9 cellular contexts compared by ENCODE assay signal in genomic region chr3:189710620-189711388, GRCh38.
DNase-seq lines count a peak whose midpoint lies in the region; ATAC-seq and TF ChIP-seq lines count a peak whose summit lies in the region.
"Had no signal": no experiment of that assay in that cellular context is flagged by ENCODE, and none has a peak within 500 bp of the region (broad histone marks: within the 10 kb centered on the region; RNA-seq: fewer than 3 reads in every experiment).

No MANE protein-coding gene starts in this region.

- peaks cover 26% of the 10 kb centered on the region for H3K4me1 Mint-ChIP-seq in T-helper 2 cell treated with Interferon-gamma antibody and Interleukin-4, amounts not matched to agents 5 μg/mL and 100 μg/mL, for 36 hours (ENCODE audit: low read depth)

- CTCF ChIA-PET in HEK293 (lab: Yijun Ruan, JAX) = interaction anchor here (0.7 kb wide), 1 partner anchor 107 kb away, joined by 3 read pairs; no protein-coding TSS in a partner anchor

- no peak for ATAC-seq in GM18520 (IDR thresholded peaks at IDR 0.05; ENCODE audit: unreplicated experiment)
- no peak for ATAC-seq in HG03045 (IDR thresholded peaks at IDR 0.05; ENCODE audit: unreplicated experiment)
- ATAC-seq: HCT116 had no signal

- H3K27ac Mint-ChIP-seq in T-helper 2 cell treated with Interferon-gamma antibody and Interleukin-4, amounts not matched to agents 5 μg/mL and 100 μg/mL, for 36 hours = no peak overlapping the region

- H3K4me3 ChIP-seq in HEK293 (ENCODE audit: low read depth, low read length) = no peak overlapping the region
- no peak overlapping the region for H3K4me3 ChIP-seq in effector memory CD4-positive, alpha-beta T cell (ENCODE audit: insufficient read depth, low read depth, low read length, poor library complexity, severe bottlenecking)

- no peak for TF ChIP-seq CTCF in HEK293 (tag by site-specific recombination; IDR thresholded peaks at IDR 0.05)

- H3K27me3 ChIP-seq in effector memory CD4-positive, alpha-beta T cell (replicated peaks; ENCODE audit: control insufficient read depth, insufficient read depth, low read length, poor library complexity, severe bottlenecking) = no peaks in the 10 kb centered on the region

- H3K27ac ChIP-seq in HEK293 (ENCODE audit: extremely low read depth, low read depth, low read length) = no peak overlapping the region
- no peak overlapping the region for H3K27ac ChIP-seq in effector memory CD4-positive, alpha-beta T cell (ENCODE audit: insufficient read depth, low read length, poor library complexity, severe bottlenecking)

- H3K36me3 ChIP-seq in HEK293 (ENCODE audit: control insufficient read depth in 2 of 2, insufficient read depth in 1 of 2, low read length in 2 of 2) = no peaks in the 10 kb centered on the region
- no peaks in the 10 kb centered on the region for H3K36me3 ChIP-seq in effector memory CD4-positive, alpha-beta T cell (ENCODE audit: control insufficient read depth, insufficient read depth, low read length)

- H3K4me3 Mint-ChIP-seq in T-helper 2 cell treated with Interferon-gamma antibody and Interleukin-4, amounts not matched to agents 5 μg/mL and 100 μg/mL, for 36 hours = no peak overlapping the region

- H3K36me3 Mint-ChIP-seq in T-helper 2 cell treated with Interferon-gamma antibody and Interleukin-4, amounts not matched to agents 5 μg/mL and 100 μg/mL, for 36 hours (ENCODE audit: low read depth) = peaks cover 2% of the 10 kb centered on the region

- no peaks in the 10 kb centered on the region for H3K9me3 Mint-ChIP-seq in T-helper 2 cell treated with Interferon-gamma antibody and Interleukin-4, amounts not matched to agents 5 μg/mL and 100 μg/mL, for 36 hours

- no peaks in the 10 kb centered on the region for H3K9me3 ChIP-seq in HEK293 (ENCODE audit: control insufficient read depth, insufficient read depth, low read depth, low read length)
- H3K9me3 ChIP-seq in effector memory CD4-positive, alpha-beta T cell (ENCODE audit: control insufficient read depth, low read length) = no peaks in the 10 kb centered on the region

- peaks cover 2% of the 10 kb centered on the region for H3K27me3 Mint-ChIP-seq in T-helper 2 cell treated with Interferon-gamma antibody and Interleukin-4, amounts not matched to agents 5 μg/mL and 100 μg/mL, for 36 hours (ENCODE audit: low read depth)

- POLR2A ChIA-PET in HEK293 (lab: Yijun Ruan, JAX) = no interaction called here

- DNase-seq in COLO829 (ENCODE audit: low spot score) = peak; percentile 33
- peak; percentile 21 for DNase-seq in T-helper 2 cell treated with Interferon-gamma antibody and Interleukin-4, amounts not matched to agents 5 μg/mL and 100 μg/mL, for 36 hours (ENCODE audit: low spot score)
- DNase-seq in islet precursor cell = peak; percentile 73
- no peak for DNase-seq in Ammon's horn (ENCODE audit: low spot score)
- DNase-seq in effector memory CD4-positive, alpha-beta T cell = no peak

- no peaks in the 10 kb centered on the region for H3K4me1 ChIP-seq in HEK293 (ENCODE audit: control insufficient read depth, insufficient read depth, low read length)
- peaks cover 7% of the 10 kb centered on the region for H3K4me1 ChIP-seq in effector memory CD4-positive, alpha-beta T cell (ENCODE audit: control insufficient read depth, insufficient read depth, low read length, poor library complexity, severe bottlenecking)

TF ChIP-seq in HEK293, 187 proteins besides CTCF, POLR2A, EP300 and RAD21:
- TF ChIP-seq GFI1B (tag by site-specific recombination; IDR thresholded peaks at IDR 0.05) = peak; percentile 50; the same call in 1 of the 2 replicates
- TF ChIP-seq, protein P1, sequence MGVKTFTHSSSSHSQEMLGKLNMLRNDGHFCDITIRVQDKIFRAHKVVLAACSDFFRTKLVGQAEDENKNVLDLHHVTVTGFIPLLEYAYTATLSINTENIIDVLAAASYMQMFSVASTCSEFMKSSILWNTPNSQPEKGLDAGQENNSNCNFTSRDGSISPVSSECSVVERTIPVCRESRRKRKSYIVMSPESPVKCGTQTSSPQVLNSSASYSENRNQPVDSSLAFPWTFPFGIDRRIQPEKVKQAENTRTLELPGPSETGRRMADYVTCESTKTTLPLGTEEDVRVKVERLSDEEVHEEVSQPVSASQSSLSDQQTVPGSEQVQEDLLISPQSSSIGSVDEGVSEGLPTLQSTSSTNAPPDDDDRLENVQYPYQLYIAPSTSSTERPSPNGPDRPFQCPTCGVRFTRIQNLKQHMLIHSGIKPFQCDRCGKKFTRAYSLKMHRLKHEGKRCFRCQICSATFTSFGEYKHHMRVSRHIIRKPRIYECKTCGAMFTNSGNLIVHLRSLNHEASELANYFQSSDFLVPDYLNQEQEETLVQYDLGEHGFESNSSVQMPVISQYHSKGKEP (tag by site-specific recombination; IDR thresholded peaks at IDR 0.05) = no peak

Comparison
In these comparisons a context has a peak if more than half of its experiments do, and no peak if none do; other contexts are left out.
1. DNase-seq: peak in COLO829 (single experiment), T-helper 2 cell treated with Interferon-gamma antibody and Interleukin-4, amounts not matched to agents 5 μg/mL and 100 μg/mL, for 36 hours (single experiment) and islet precursor cell (single experiment); none in Ammon's horn (single experiment) and effector memory CD4-positive, alpha-beta T cell (0 of 3).